10 cellular contexts compared by ENCODE assay signal in genomic region chr5:72957337-72957736, GRCh38. TPM values are rescaled to one million over a fixed set of nuclear protein-coding genes. Genes with fewer than 3 reads are reported as not detected.
DNase-seq lines count a peak whose midpoint lies in the region; ATAC-seq and TF ChIP-seq lines count a peak whose summit lies in the region.
"Had no signal": no experiment of that assay in that cellular context is flagged by ENCODE, and none has a peak within 500 bp of the region (broad histone marks: within the 10 kb centered on the region; RNA-seq: fewer than 3 reads in every experiment).

No MANE protein-coding gene starts in this region.

- CTCF ChIA-PET in AG04449 (lab: Yijun Ruan, JAX), result interaction anchor here (1.1 to 2.8 kb wide), 6 partner anchors 8 to 259 kb away, joined by 3 to 19 read pairs (median 5); no protein-coding TSS in a partner anchor

- H3K9me3 Mint-ChIP-seq in effector memory CD8-positive, alpha-beta T cell, result no peaks in the 10 kb centered on the region
- peaks cover 0 to 6% (median 0%) of the 10 kb centered on the region in 9 donors for H3K9me3 Mint-ChIP-seq in naive thymus-derived CD8-positive, alpha-beta T cell

- POLR2A ChIA-PET in AG04449 (lab: Yijun Ruan, JAX), result no interaction called here
- POLR2A ChIA-PET in naive thymus-derived CD8-positive, alpha-beta T cell (lab: Charles Lee), result no interaction called here

- no peaks in the 10 kb centered on the region for H3K27me3 ChIP-seq in MM.1S (replicated peaks; ENCODE audit: insufficient read depth, low read length)

- H3K9ac ChIP-seq in MM.1S (ENCODE audit: low read length), result no peak overlapping the region

- no peaks in the 10 kb centered on the region for H3K79me2 ChIP-seq in MM.1S (ENCODE audit: low read length)

- H3K27ac ChIP-seq in MM.1S (ENCODE audit: low read length), result no peak overlapping the region

- peaks cover 9 to 23% of the 10 kb centered on the region in 2 donors for H3K27me3 Mint-ChIP-seq in effector memory CD8-positive, alpha-beta T cell
- peaks cover 25 to 66% (median 41%) of the 10 kb centered on the region in 5 donors for H3K27me3 Mint-ChIP-seq in naive thymus-derived CD8-positive, alpha-beta T cell

- H2AFZ ChIP-seq in MM.1S (ENCODE audit: low read length), result no peak overlapping the region

- H3K9me2 ChIP-seq in MM.1S (replicated peaks; ENCODE audit: insufficient read depth, low read length), result no peaks in the 10 kb centered on the region

- DNase-seq in AG04449 (ENCODE audit: low read depth, low spot score) (no peak), MM.1S (no peak), NCI-H2227 (lab: John Stamatoyannopoulos, UW; ENCODE audit: unreplicated experiment) (no peak), NCI-H146 (lab: John Stamatoyannopoulos, UW) (no peak), retina (no peak)
- DNase-seq in effector memory CD8-positive, alpha-beta T cell, result no peak
- no peak for DNase-seq in naive thymus-derived CD8-positive, alpha-beta T cell
- DNase-seq: activated CD4-positive, alpha-beta T cell treated with anti-CD3 and anti-CD28 coated beads for 4 hours; NCI-H1092 had no signal

- H3K27ac Mint-ChIP-seq in effector memory CD8-positive, alpha-beta T cell, result peak overlapping the region in 1 of 2 donors; percentile 78
- H3K27ac Mint-ChIP-seq in naive thymus-derived CD8-positive, alpha-beta T cell, result no peak overlapping the region

- ATAC-seq in effector memory CD8-positive, alpha-beta T cell (replicated peaks), result no peak
- ATAC-seq in naive thymus-derived CD8-positive, alpha-beta T cell, result no peak
- no peak for ATAC-seq in GM18861 (IDR thresholded peaks at IDR 0.05; ENCODE audit: unreplicated experiment)

- peaks cover 5% of the 10 kb centered on the region; the same call in 1 of the 2 replicates for H3K4me1 ChIP-seq in MM.1S (ENCODE audit: low read length)

- peaks cover 14 to 22% of the 10 kb centered on the region in 2 donors for H3K4me1 Mint-ChIP-seq in effector memory CD8-positive, alpha-beta T cell (ENCODE audit: low read depth in 2 of 2)
- peaks cover 10 to 25% (median 16%) of the 10 kb centered on the region in 4 donors for H3K4me1 Mint-ChIP-seq in naive thymus-derived CD8-positive, alpha-beta T cell

- H3K4me3 Mint-ChIP-seq in effector memory CD8-positive, alpha-beta T cell, result peak overlapping the region; percentile 95
- H3K4me3 Mint-ChIP-seq in naive thymus-derived CD8-positive, alpha-beta T cell, result peak overlapping the region in 9 of 10 donors; percentile 25 to 95 (median 76)

- peak overlapping the region; percentile 73 for H3K4me2 ChIP-seq in MM.1S (ENCODE audit: low read depth, low read length)

- no peaks in the 10 kb centered on the region for H3F3A ChIP-seq in MM.1S (ENCODE audit: insufficient read depth, low read length)

- H3K36me3 ChIP-seq in MM.1S (replicated peaks; ENCODE audit: insufficient read depth, low read length), result no peaks in the 10 kb centered on the region

- H3K9me3 ChIP-seq in MM.1S (replicated peaks; ENCODE audit: insufficient read depth, low read length), result no peaks in the 10 kb centered on the region

- H3K4me3 ChIP-seq in AG04449 (ENCODE audit: low read depth, low read length) (peak overlapping the region; percentile 70), MM.1S (ENCODE audit: low read length) (no peak overlapping the region)

- H4K20me1 ChIP-seq in MM.1S (ENCODE audit: insufficient read depth, low read length), result no peaks in the 10 kb centered on the region

- H3K36me3 Mint-ChIP-seq in effector memory CD8-positive, alpha-beta T cell (ENCODE audit: insufficient read depth), result peaks cover 18% of the 10 kb centered on the region
- peaks cover 0 to 2% (median 0%) of the 10 kb centered on the region in 3 donors for H3K36me3 Mint-ChIP-seq in naive thymus-derived CD8-positive, alpha-beta T cell

- TF ChIP-seq CTCF in AG04449 (IDR thresholded peaks at IDR 0.05; ENCODE audit: insufficient read depth, low read length, missing control alignments) (no peak), MM.1S (IDR thresholded peaks at IDR 0.05; ENCODE audit: low read length) (no peak)

RNA-seq across cellular contexts. Expression of gene FCHO2, which starts 1.5 kb away (rescaled TPM):
- total RNA-seq in naive thymus-derived CD8-positive, alpha-beta T cell, result 1 to 10 TPM; 4.6 to 6.3 TPM
- polyA plus RNA-seq in naive thymus-derived CD8-positive, alpha-beta T cell, result 1 to 10 TPM in 1 of 3 donors, under 1 TPM in 2; 0.11 to 1.4 (median 0.60) TPM
